Comparison of ENCODE assay signal across 8 cellular contexts in genomic region chr2:27703638-27704341, GRCh38. TPM values are rescaled to one million over a fixed set of nuclear protein-coding genes. Genes with fewer than 3 reads are reported as not detected.
DNase-seq lines count a peak whose midpoint lies in the region; FAIRE-seq and TF ChIP-seq lines count a peak whose summit lies in the region.

No MANE protein-coding gene starts in this region.

- DNase-seq in BJ (ENCODE audit: low read depth) (peak; percentile 94), H7 (peak; percentile 66), NCI-H2227 treated with DMSO at 0.1 percent for 48 hours (lab: John Stamatoyannopoulos, UW) (peak; percentile 82), WERI-Rb-1 (peak; percentile 89), breast epithelium (ENCODE audit: low spot score in 2 of 2) (peak; percentile 78 to 84), kidney (peak; percentile 82), cortex of kidney (lab: John Stamatoyannopoulos, UW) (no peak)
- DNase-seq in stimulated activated CD4-positive, alpha-beta T cell treated with anti-CD3 and anti-CD28 coated beads, Interleukin-1b, Interleukin-23, amount 100 ng/mL, for 1 hour (ENCODE audit: low read depth in 2 of 2), result peak; percentile 68 to 74

- CTCF ChIA-PET in BJ (lab: Yijun Ruan, JAX), result interaction anchor here (0.6 to 4.0 kb wide), 32 partner anchors 9 to 1238 kb away, joined by 3 to 28 read pairs (median 4); no protein-coding TSS in a partner anchor

- intact Hi-C loops in breast epithelium (cut with DNase I; ENCODE audit: low total_unique reads) (no loop called here), kidney (cut with DNase I) (loop anchor here (10.0 kb wide), 1 partner anchor 751 kb away; no protein-coding TSS in a partner anchor)

- POLR2A ChIA-PET in BJ (lab: Charles Lee), result no interaction called here

- no peak overlapping the region for H3K4me3 ChIP-seq in BJ (ENCODE audit: low read depth, low read length)
- no peak overlapping the region for H3K4me3 ChIP-seq in H7 (ENCODE audit: insufficient read depth, low read depth, low read length)
- no peak overlapping the region for H3K4me3 ChIP-seq in WERI-Rb-1 (ENCODE audit: low read depth, low read length)
- no peak overlapping the region for H3K4me3 ChIP-seq in breast epithelium
- no peak overlapping the region for H3K4me3 ChIP-seq in kidney (ENCODE audit: low read length in 2 of 2)

- FAIRE-seq in kidney (lab: Jason Lieb, UNC), result no peak

- no peak for TF ChIP-seq POLR2A in breast epithelium (IDR thresholded peaks at IDR 0.05)

- no peaks in the 10 kb centered on the region for H3K9me3 ChIP-seq in WERI-Rb-1 (ENCODE audit: severe bottlenecking)
- H3K9me3 ChIP-seq in breast epithelium, result no peaks in the 10 kb centered on the region
- no peaks in the 10 kb centered on the region for H3K9me3 ChIP-seq in kidney (ENCODE audit: control insufficient read depth in 1 of 2, low read length in 2 of 2)

- peak overlapping the region in 1 of 2 donors; percentile 22 for H3K9ac ChIP-seq in kidney (ENCODE audit: low read length in 2 of 2)

- H3K36me3 ChIP-seq in BJ (ENCODE audit: control insufficient read depth, insufficient read depth, low read length), result no peaks in the 10 kb centered on the region
- no peaks in the 10 kb centered on the region for H3K36me3 ChIP-seq in H7 (replicated peaks; ENCODE audit: control insufficient read depth, insufficient read depth, low read length)
- H3K36me3 ChIP-seq in WERI-Rb-1, result no peaks in the 10 kb centered on the region
- no peaks in the 10 kb centered on the region for H3K36me3 ChIP-seq in breast epithelium
- no peaks in the 10 kb centered on the region for H3K36me3 ChIP-seq in kidney (ENCODE audit: control insufficient read depth in 1 of 2, insufficient read depth in 2 of 2, low read length in 2 of 2)

- no peaks in the 10 kb centered on the region for H3K4me1 ChIP-seq in breast epithelium
- H3K4me1 ChIP-seq in kidney (ENCODE audit: control insufficient read depth in 1 of 2, insufficient read depth in 1 of 2, low read depth in 1 of 2, low read length in 2 of 2), result peaks cover 2 to 4% of the 10 kb centered on the region in 2 donors

- H3K27me3 ChIP-seq in BJ (ENCODE audit: control insufficient read depth, insufficient read depth, low read length) (no peaks in the 10 kb centered on the region), H7 (ENCODE audit: control insufficient read depth, insufficient read depth, low read length) (no peaks in the 10 kb centered on the region), WERI-Rb-1 (ENCODE audit: insufficient read depth, low read depth, severe bottlenecking) (no peaks in the 10 kb centered on the region), breast epithelium (no peaks in the 10 kb centered on the region)

- no peak overlapping the region for H3K27ac ChIP-seq in WERI-Rb-1
- H3K27ac ChIP-seq in breast epithelium, result no peak overlapping the region
- H3K27ac ChIP-seq in kidney (ENCODE audit: low read depth in 2 of 2, low read length in 2 of 2), result peak overlapping the region in 1 of 2 donors; percentile 43

- TF ChIP-seq CTCF in BJ (IDR thresholded peaks at IDR 0.05; ENCODE audit: insufficient read depth, low read depth, low read length) (peak; percentile 91), WERI-Rb-1 (IDR thresholded peaks at IDR 0.05; ENCODE audit: low read depth, low read length) (peak; percentile 87), breast epithelium (IDR thresholded peaks at IDR 0.05) (peak; percentile 86 to 95 (median 94)), kidney (IDR thresholded peaks at IDR 0.05; ENCODE audit: borderline replicate concordance, extremely low read depth, insufficient read depth) (peak; percentile 95)

RNA-seq across cellular contexts. Expression of gene SLC4A1AP, which starts 40.1 kb away (rescaled TPM):
- polyA plus RNA-seq in BJ (2011; rRNA removed) (8.8 and 10.1 TPM in 2 replicates), kidney (ENCODE audit: insufficient read depth, low read depth, low replicate concordance) (19.1 TPM)
- polyA minus RNA-seq in BJ (2011; rRNA and poly(A)+ RNA removed), result 5.1 and 8.0 TPM in 2 replicates
- total RNA-seq in H7 (2014; rRNA removed; shearing (Covaris generic)), result 22.8 and 30.2 TPM in 2 replicates
- total RNA-seq in breast epithelium (10 to 100 TPM; 23.3 to 27.1 (median 24.3) TPM), kidney (20.9 TPM)

RNA-seq across cellular contexts. Expression of gene SUPT7L, which starts 40.4 kb away (rescaled TPM):
- polyA plus RNA-seq in BJ (2011; rRNA removed) (43.5 and 52.0 TPM in 2 replicates), kidney (ENCODE audit: insufficient read depth, low read depth, low replicate concordance) (28.1 TPM)
- 32.0 and 43.6 TPM in 2 replicates for polyA minus RNA-seq in BJ (2011; rRNA and poly(A)+ RNA removed)
- 26.6 and 29.3 TPM in 2 replicates for total RNA-seq in H7 (2014; rRNA removed; shearing (Covaris generic))
- total RNA-seq in breast epithelium (10 to 100 TPM; 21.4 to 34.2 (median 25.9) TPM), kidney (29.6 TPM)
